Comparison of ENCODE assay signal across 13 cellular contexts in genomic region chr3:66402596-66403267, GRCh38.
DNase-seq lines count a peak whose midpoint lies in the region; TF ChIP-seq lines count a peak whose summit lies in the region.
"Had no signal": no experiment of that assay in that cellular context is flagged by ENCODE, and none has a peak within 500 bp of the region (broad histone marks: within the 10 kb centered on the region; RNA-seq: fewer than 3 reads in every experiment).

No MANE protein-coding gene starts in this region.

- no peaks in the 10 kb centered on the region; the same call in 1 of the 2 replicates for H3K27me3 Mint-ChIP-seq in H9 (ENCODE audit: low read depth)
- peaks cover 11% of the 10 kb centered on the region for H3K27me3 Mint-ChIP-seq in endothelial cell (ENCODE audit: unreplicated experiment)

- peaks cover 0 to 66% (median 22%) of the 10 kb centered on the region in 4 donors for H3K36me3 ChIP-seq in sigmoid colon

- H3K23me2 ChIP-seq in H9 (ENCODE audit: insufficient read length, low read depth, low read length, poor library complexity, severe bottlenecking) = no peaks in the 10 kb centered on the region

- H3K4me1 Mint-ChIP-seq in H9 = peaks cover 27 to 31% of the 10 kb centered on the region in 2 experiments
- H3K4me1 Mint-ChIP-seq in endothelial cell (ENCODE audit: unreplicated experiment) = peaks cover 14% of the 10 kb centered on the region
- H3K4me1 Mint-ChIP-seq: natural killer cell had no signal

- H3K14ac ChIP-seq in H9 (ENCODE audit: insufficient read depth, low read length) = no peak overlapping the region

- no peak overlapping the region for H3K18ac ChIP-seq in H9 (ENCODE audit: insufficient read length, low read depth, low read length)

- no peak for TF ChIP-seq EP300 in sigmoid colon (IDR thresholded peaks at IDR 0.05)

- H3K23ac ChIP-seq in H9 (ENCODE audit: insufficient read length, low read depth, low read length) = no peak overlapping the region

- peak; percentile 56 for DNase-seq in AG08395 (ENCODE audit: low spot score)
- DNase-seq in H9 = no peak
- DNase-seq in endothelial cell (ENCODE audit: low spot score) = no peak
- DNase-seq in sigmoid colon = peak; percentile 75
- no peak for DNase-seq in ureter (ENCODE audit: low spot score)
- DNase-seq in NCI-H82 (lab: John Stamatoyannopoulos, UW) = no peak
- DNase-seq in stimulated activated CD4-positive, alpha-beta T cell treated with anti-CD3 and anti-CD28 coated beads, Interleukin-12 subunit alpha, Interleukin-12 subunit beta, amount 100 ng/mL, for 4 hours = no peak
- DNase-seq in NCI-H2107 (lab: John Stamatoyannopoulos, UW) = no peak
- DNase-seq: activated CD4-positive, CD25-positive, alpha-beta regulatory T cell treated with anti-CD3 and anti-CD28 coated beads, Interleukin-2, amount 50 U/mL, for 72 hours; activated T-cell treated with anti-CD3 and anti-CD28 coated beads, Interleukin-2, amount 50 U/mL, for 48 hours; natural killer cell; OCI-M1 had no signal

- H4K20me1 ChIP-seq in H9 (ENCODE audit: control insufficient read depth, insufficient read depth, insufficient read length) = no peaks in the 10 kb centered on the region

- intact Hi-C loops in sigmoid colon (cut with DNase I) = loop anchor here (10.0 kb wide), 1 partner anchor 152 kb away; no protein-coding TSS in a partner anchor

- H2AFZ ChIP-seq in H9 (ENCODE audit: low read length) = no peak overlapping the region

- H3K27me3 ChIP-seq in H9 (ENCODE audit: insufficient read depth, low read length) = no peaks in the 10 kb centered on the region
- no peaks in the 10 kb centered on the region for H3K27me3 ChIP-seq in sigmoid colon
- H3K27me3 ChIP-seq: heart left ventricle had no signal

- H3K79me1 ChIP-seq in H9 (ENCODE audit: insufficient read depth, low read depth, low read length, poor library complexity, severe bottlenecking) = peaks cover 5% of the 10 kb centered on the region

- H3K36me3 Mint-ChIP-seq in H9 (ENCODE audit: insufficient read depth in 1 of 3, low read depth in 3 of 3) (peaks cover 63 to 93% (median 90%) of the 10 kb centered on the region in 3 experiments; a peak in 6 of 7 replicates), endothelial cell (ENCODE audit: low read depth, unreplicated experiment) (peaks cover 21% of the 10 kb centered on the region)
- H3K36me3 Mint-ChIP-seq: natural killer cell had no signal

- no peak for TF ChIP-seq POLR2A in sigmoid colon (IDR thresholded peaks at IDR 0.05)

- H3K9ac ChIP-seq in H9 (ENCODE audit: extremely low read depth, insufficient read length, low read length) = no peak overlapping the region

- no peak overlapping the region for H3K56ac ChIP-seq in H9 (ENCODE audit: insufficient read length, low read depth, low read length)

- H3K4ac ChIP-seq in H9 (ENCODE audit: low read depth, low read length) = no peak overlapping the region

- no peak for TF ChIP-seq CTCF in H9 (conservative IDR thresholded peaks at IDR 0.05)
- no peak for TF ChIP-seq CTCF in endothelial cell (IDR thresholded peaks at IDR 0.05; ENCODE audit: unreplicated experiment)
- TF ChIP-seq CTCF in sigmoid colon (IDR thresholded peaks at IDR 0.05) = no peak

- H3K27ac ChIP-seq in H9 (ENCODE audit: insufficient read length, low read depth, low read length) = no peak overlapping the region
- H3K27ac ChIP-seq in sigmoid colon = peak overlapping the region; percentile 73 to 95 (median 86)

- no peak overlapping the region for H2BK15ac ChIP-seq in H9 (ENCODE audit: low read depth, low read length)

- no peak overlapping the region for H3K4me3 ChIP-seq in sigmoid colon
- H3K4me3 ChIP-seq: heart left ventricle had no signal

- no peak overlapping the region for H4K5ac ChIP-seq in H9 (ENCODE audit: insufficient read length, low read depth, low read length)

- H3T11ph ChIP-seq in H9 (ENCODE audit: low read length) = no peak overlapping the region

- H3K4me1 ChIP-seq in H9 (ENCODE audit: insufficient read depth, low read length) (no peaks in the 10 kb centered on the region), sigmoid colon (peaks cover 0 to 98% (median 94%) of the 10 kb centered on the region in 4 donors)

- H3K9me3 Mint-ChIP-seq in H9 (no peaks in the 10 kb centered on the region; a peak in 1 of 5 replicates), endothelial cell (ENCODE audit: unreplicated experiment) (no peaks in the 10 kb centered on the region)
- H3K9me3 Mint-ChIP-seq: natural killer cell had no signal

- no peaks in the 10 kb centered on the region; the same call in 1 of the 2 replicates for H3K79me2 ChIP-seq in H9 (ENCODE audit: insufficient read depth, low read length)

- no peak overlapping the region for H4K91ac ChIP-seq in H9 (ENCODE audit: insufficient read length, low read depth, low read length)

- H3K9me3 ChIP-seq in H9 (ENCODE audit: control insufficient read depth, low read depth, low read length) (no peaks in the 10 kb centered on the region), sigmoid colon (no peaks in the 10 kb centered on the region)
- H3K9me3 ChIP-seq: heart left ventricle had no signal

- H2BK120ac ChIP-seq in H9 (ENCODE audit: low read depth, low read length, poor library complexity, severe bottlenecking) = no peak overlapping the region

- H3K4me3 Mint-ChIP-seq in H9 (no peak overlapping the region), endothelial cell (ENCODE audit: unreplicated experiment) (peak overlapping the region; percentile 47)
- H3K4me3 Mint-ChIP-seq: natural killer cell had no signal

- no peak overlapping the region for H2BK5ac ChIP-seq in H9 (ENCODE audit: insufficient read length, low read length)

- H2BK12ac ChIP-seq in H9 (ENCODE audit: insufficient read length, low read depth, low read length) = no peak overlapping the region

- H3K27ac Mint-ChIP-seq in H9 (peak overlapping the region; percentile 17 to 73 (median 68); a peak in 5 of 7 replicates), endothelial cell (ENCODE audit: unreplicated experiment) (peak overlapping the region; percentile 49)
- H3K27ac Mint-ChIP-seq: natural killer cell had no signal

- no CpG with 5 or more reads among the region's 13 CpGs for WGBS in H9 (ENCODE audit: extremely low coverage, insufficient read length, low lambda C conversion rate)
- 89 to 90% methylated on average over 13 of the region's 13 CpGs for WGBS in sigmoid colon, 2 donors

- no peak overlapping the region for H3K4me2 ChIP-seq in H9 (ENCODE audit: insufficient read depth, insufficient read length, low read length)

- no peak overlapping the region for H2BK20ac ChIP-seq in H9 (ENCODE audit: low read depth, low read length, poor library complexity, severe bottlenecking)

- no peak overlapping the region for H4K8ac ChIP-seq in H9 (replicated peaks; ENCODE audit: insufficient read length, low read depth, low read length)

- no peak overlapping the region for H2AK5ac ChIP-seq in H9 (ENCODE audit: insufficient read length, low read length)

Comparison
In these comparisons a context has a peak if more than half of its experiments do, and no peak if none do; other contexts are left out.
1. DNase-seq: peak in AG08395 (single experiment) and sigmoid colon (single experiment); none in H9 (single experiment), endothelial cell (single experiment), ureter (single experiment), NCI-H82 (single experiment), stimulated activated CD4-positive, alpha-beta T cell treated with anti-CD3 and anti-CD28 coated beads, Interleukin-12 subunit alpha, Interleukin-12 subunit beta, amount 100 ng/mL, for 4 hours (single experiment) and NCI-H2107 (single experiment).